In the genomic region with DNA sequence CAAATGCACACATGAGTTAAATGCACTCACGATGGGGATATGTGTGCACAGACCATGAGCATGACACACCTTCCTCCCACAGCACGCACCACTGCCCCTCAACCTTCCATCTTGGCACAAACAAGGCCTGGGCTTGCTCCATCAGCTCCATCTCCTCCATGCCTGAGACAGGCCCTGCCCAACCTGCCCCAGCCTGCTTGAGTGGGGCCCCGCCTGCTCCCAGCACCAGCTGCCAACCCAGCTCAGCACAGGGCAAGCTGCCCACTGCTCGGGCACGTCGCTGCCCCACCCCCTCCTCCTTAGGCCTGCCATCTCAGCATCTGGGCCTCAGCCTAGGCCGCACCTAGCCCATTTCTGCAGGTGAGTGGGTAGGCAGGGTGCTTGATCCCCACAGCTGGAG, we compare ENCODE assay signal across 1 cellular context.
TF ChIP-seq lines count a peak whose summit lies in the region.

No MANE protein-coding gene starts in this region.

TF ChIP-seq in HepG2, 621 proteins besides CTCF, POLR2A, EP300 and RAD21:
- TF ChIP-seq PTBP1 (IDR thresholded peaks at IDR 0.05; ENCODE audit: low read depth, low read length, poor library complexity, severe bottlenecking) = no peak
- TF ChIP-seq, protein P1, sequence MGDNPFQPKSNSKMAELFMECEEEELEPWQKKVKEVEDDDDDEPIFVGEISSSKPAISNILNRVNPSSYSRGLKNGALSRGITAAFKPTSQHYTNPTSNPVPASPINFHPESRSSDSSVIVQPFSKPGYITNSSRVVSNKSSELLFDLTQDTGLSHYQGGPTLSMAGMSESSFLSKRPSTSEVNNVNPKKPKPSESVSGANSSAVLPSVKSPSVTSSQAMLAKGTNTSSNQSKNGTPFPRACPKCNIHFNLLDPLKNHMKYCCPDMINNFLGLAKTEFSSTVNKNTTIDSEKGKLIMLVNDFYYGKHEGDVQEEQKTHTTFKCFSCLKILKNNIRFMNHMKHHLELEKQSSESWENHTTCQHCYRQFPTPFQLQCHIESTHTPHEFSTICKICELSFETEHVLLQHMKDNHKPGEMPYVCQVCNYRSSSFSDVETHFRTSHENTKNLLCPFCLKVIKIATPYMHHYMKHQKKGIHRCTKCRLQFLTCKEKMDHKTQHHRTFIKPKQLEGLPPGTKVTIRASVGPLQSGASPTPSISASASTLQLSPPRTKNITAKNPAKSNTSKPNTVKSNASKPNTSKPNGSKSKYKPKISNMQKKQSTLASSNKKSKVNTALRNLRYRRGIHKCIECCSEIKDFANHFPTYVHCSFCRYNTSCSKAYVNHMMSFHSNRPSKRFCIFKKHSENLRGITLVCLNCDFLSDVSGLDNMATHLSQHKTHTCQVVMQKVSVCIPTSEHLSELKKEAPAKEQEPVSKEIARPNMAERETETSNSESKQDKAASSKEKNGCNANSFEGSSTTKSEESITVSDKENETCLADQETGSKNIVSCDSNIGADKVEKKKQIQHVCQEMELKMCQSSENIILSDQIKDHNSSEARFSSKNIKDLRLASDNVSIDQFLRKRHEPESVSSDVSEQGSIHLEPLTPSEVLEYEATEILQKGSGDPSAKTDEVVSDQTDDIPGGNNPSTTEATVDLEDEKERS (CRISPR knock-in tag; IDR thresholded peaks at IDR 0.05) = no peak
- TF ChIP-seq, protein P2, sequence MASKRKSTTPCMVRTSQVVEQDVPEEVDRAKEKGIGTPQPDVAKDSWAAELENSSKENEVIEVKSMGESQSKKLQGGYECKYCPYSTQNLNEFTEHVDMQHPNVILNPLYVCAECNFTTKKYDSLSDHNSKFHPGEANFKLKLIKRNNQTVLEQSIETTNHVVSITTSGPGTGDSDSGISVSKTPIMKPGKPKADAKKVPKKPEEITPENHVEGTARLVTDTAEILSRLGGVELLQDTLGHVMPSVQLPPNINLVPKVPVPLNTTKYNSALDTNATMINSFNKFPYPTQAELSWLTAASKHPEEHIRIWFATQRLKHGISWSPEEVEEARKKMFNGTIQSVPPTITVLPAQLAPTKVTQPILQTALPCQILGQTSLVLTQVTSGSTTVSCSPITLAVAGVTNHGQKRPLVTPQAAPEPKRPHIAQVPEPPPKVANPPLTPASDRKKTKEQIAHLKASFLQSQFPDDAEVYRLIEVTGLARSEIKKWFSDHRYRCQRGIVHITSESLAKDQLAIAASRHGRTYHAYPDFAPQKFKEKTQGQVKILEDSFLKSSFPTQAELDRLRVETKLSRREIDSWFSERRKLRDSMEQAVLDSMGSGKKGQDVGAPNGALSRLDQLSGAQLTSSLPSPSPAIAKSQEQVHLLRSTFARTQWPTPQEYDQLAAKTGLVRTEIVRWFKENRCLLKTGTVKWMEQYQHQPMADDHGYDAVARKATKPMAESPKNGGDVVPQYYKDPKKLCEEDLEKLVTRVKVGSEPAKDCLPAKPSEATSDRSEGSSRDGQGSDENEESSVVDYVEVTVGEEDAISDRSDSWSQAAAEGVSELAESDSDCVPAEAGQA (IDR thresholded peaks at IDR 0.05; ENCODE audit: low read depth) = no peak
- TF ChIP-seq, protein P2 (CRISPR knock-in tag; IDR thresholded peaks at IDR 0.05; ENCODE audit: borderline replicate concordance) = no peak
- no peak for TF ChIP-seq BHLHE40 (IDR thresholded peaks at IDR 0.05; ENCODE audit: low read length)
- no peak for TF ChIP-seq ZNF180 (CRISPR knock-in tag; IDR thresholded peaks at IDR 0.05; ENCODE audit: borderline replicate concordance, low read depth)
- TF ChIP-seq ZSCAN29 (CRISPR knock-in tag; conservative IDR thresholded peaks at IDR 0.05) = no peak
- TF ChIP-seq AHR (CRISPR knock-in tag; IDR thresholded peaks at IDR 0.05) = no peak
- TF ChIP-seq SALL1 (CRISPR knock-in tag; IDR thresholded peaks at IDR 0.05) = no peak
- TF ChIP-seq, protein P3, sequence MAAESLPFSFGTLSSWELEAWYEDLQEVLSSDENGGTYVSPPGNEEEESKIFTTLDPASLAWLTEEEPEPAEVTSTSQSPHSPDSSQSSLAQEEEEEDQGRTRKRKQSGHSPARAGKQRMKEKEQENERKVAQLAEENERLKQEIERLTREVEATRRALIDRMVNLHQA (CRISPR knock-in tag; IDR thresholded peaks at IDR 0.05) = no peak
- TF ChIP-seq ZNF839 (CRISPR knock-in tag; IDR thresholded peaks at IDR 0.05; ENCODE audit: borderline replicate concordance) = no peak
- TF ChIP-seq AKAP8 (CRISPR knock-in tag; IDR thresholded peaks at IDR 0.05) = no peak
- no peak for TF ChIP-seq ZNF569 (CRISPR knock-in tag; IDR thresholded peaks at IDR 0.05; ENCODE audit: borderline replicate concordance)
- no peak for TF ChIP-seq YEATS2 (CRISPR knock-in tag; IDR thresholded peaks at IDR 0.05; ENCODE audit: borderline replicate concordance)
- no peak for TF ChIP-seq NPAS2 (CRISPR knock-in tag; IDR thresholded peaks at IDR 0.05; ENCODE audit: borderline replicate concordance)
- TF ChIP-seq SSRP1 (CRISPR knock-in tag; IDR thresholded peaks at IDR 0.05) = no peak
- TF ChIP-seq, protein P4, sequence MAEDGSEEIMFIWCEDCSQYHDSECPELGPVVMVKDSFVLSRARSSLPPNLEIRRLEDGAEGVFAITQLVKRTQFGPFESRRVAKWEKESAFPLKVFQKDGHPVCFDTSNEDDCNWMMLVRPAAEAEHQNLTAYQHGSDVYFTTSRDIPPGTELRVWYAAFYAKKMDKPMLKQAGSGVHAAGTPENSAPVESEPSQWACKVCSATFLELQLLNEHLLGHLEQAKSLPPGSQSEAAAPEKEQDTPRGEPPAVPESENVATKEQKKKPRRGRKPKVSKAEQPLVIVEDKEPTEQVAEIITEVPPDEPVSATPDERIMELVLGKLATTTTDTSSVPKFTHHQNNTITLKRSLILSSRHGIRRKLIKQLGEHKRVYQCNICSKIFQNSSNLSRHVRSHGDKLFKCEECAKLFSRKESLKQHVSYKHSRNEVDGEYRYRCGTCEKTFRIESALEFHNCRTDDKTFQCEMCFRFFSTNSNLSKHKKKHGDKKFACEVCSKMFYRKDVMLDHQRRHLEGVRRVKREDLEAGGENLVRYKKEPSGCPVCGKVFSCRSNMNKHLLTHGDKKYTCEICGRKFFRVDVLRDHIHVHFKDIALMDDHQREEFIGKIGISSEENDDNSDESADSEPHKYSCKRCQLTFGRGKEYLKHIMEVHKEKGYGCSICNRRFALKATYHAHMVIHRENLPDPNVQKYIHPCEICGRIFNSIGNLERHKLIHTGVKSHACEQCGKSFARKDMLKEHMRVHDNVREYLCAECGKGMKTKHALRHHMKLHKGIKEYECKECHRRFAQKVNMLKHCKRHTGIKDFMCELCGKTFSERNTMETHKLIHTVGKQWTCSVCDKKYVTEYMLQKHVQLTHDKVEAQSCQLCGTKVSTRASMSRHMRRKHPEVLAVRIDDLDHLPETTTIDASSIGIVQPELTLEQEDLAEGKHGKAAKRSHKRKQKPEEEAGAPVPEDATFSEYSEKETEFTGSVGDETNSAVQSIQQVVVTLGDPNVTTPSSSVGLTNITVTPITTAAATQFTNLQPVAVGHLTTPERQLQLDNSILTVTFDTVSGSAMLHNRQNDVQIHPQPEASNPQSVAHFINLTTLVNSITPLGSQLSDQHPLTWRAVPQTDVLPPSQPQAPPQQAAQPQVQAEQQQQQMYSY (CRISPR knock-in tag; IDR thresholded peaks at IDR 0.05) = no peak
- no peak for TF ChIP-seq HOXA5 (CRISPR knock-in tag; IDR thresholded peaks at IDR 0.05)
